Comparison of ENCODE assay signal across 11 cellular contexts in the genomic region with DNA sequence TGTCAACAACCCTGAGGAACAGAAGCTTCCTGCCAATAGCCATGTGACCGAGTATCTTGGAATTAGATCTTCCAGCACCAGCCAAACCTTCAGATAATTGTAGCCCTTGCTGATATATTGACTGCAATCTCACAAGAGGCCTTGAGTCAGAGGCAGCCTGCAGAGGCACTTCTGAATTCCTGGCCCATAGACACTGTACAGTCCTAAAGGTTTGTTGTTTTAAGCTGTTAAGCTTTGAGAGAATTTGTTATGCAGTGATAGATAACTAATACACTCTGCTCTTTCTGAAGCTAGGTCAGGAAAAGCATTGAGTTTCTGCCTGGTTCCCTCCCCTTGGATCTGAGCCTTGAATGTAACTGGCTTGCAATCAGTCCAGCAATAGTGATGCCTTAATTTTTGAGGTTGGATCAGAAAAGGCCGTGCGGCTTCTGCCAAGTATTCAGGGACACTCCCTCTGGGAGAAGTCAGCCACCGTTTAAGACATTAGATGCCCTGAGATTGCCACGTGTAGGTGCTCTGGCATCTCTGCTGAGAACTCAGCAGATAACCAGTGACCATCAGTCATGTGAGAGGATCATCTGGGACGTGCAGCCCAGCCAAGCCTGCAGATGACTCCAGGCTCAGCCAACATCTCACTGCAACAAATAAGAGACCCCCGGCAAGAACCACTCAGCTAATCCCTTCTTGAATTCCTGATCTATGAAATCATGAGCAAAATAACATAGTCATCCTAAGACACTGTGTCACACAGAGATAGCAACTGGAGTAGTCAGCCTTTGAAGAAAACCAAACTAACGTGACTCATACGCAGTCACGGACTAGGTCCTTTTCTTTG.
DNase-seq lines count a peak whose midpoint lies in the region; TF ChIP-seq lines count a peak whose summit lies in the region.
"Had no signal": no experiment of that assay in that cellular context is flagged by ENCODE, and none has a peak within 500 bp of the region (broad histone marks: within the 10 kb centered on the region; RNA-seq: fewer than 3 reads in every experiment).

No MANE protein-coding gene starts in this region.

- no peak overlapping the region for H3K4me3 ChIP-seq in AG09309 (ENCODE audit: control insufficient read depth, low read depth, low read length)

- H3K4me3 Mint-ChIP-seq in nephron: peak overlapping the region in 1 of 3 experiments; percentile 18

- H3K36me3 Mint-ChIP-seq in nephron (ENCODE audit: low read depth): no peaks in the 10 kb centered on the region

- DNase-seq in AG09309 (ENCODE audit: low read depth) (peak; percentile 99), NCI-H226 (peak; percentile 87), epithelial cell of prostate (ENCODE audit: low read depth, low spot score) (peak; percentile 78), NCI-H2081 treated with DMSO at 0.1 percent for 48 hours (lab: John Stamatoyannopoulos, UW) (no peak), NCI-H69 (lab: John Stamatoyannopoulos, UW) (no peak), NCI-H446 (lab: John Stamatoyannopoulos, UW) (no peak)
- no peak for DNase-seq in stimulated activated naive CD4-positive, alpha-beta T cell treated with Interleukin-2 at 50 U/mL for 16 hours (lab: John Stamatoyannopoulos, UW)
- DNase-seq: activated CD4-positive, alpha-beta T cell treated with anti-CD3 and anti-CD28 coated beads for 1 hour; NCI-H2029 treated with DMSO at 0.1 percent for 48 hours; small intestine had no signal

- H3K27ac Mint-ChIP-seq in nephron: peak overlapping the region in 2 of 3 experiments; percentile 26 to 32

- peaks cover 9% of the 10 kb centered on the region for H3K27me3 Mint-ChIP-seq in nephron (ENCODE audit: low read depth)

- H3K4me1 Mint-ChIP-seq in nephron: peaks cover 55% of the 10 kb centered on the region

- TF ChIP-seq CTCF in AG09309 (IDR thresholded peaks at IDR 0.05; ENCODE audit: control insufficient read depth, insufficient read depth, low read depth, low read length, missing control alignments): no peak
- TF ChIP-seq CTCF in nephron (IDR thresholded peaks at IDR 0.05; ENCODE audit: unreplicated experiment in 3 of 3): no peak

- no peaks in the 10 kb centered on the region for H3K9me3 Mint-ChIP-seq in nephron

- peak overlapping the region; percentile 96 for H3K27ac ChIP-seq in epithelial cell of prostate

Comparison
In these comparisons a context has a peak if more than half of its experiments do, and no peak if none do; other contexts are left out.
1. DNase-seq: peak in AG09309 (single experiment), NCI-H226 (single experiment) and epithelial cell of prostate (single experiment); none in NCI-H2081 treated with DMSO at 0.1 percent for 48 hours (single experiment), NCI-H69 (single experiment), NCI-H446 (0 of 2) and stimulated activated naive CD4-positive, alpha-beta T cell treated with Interleukin-2 at 50 U/mL for 16 hours (single experiment).